In the genomic region with DNA sequence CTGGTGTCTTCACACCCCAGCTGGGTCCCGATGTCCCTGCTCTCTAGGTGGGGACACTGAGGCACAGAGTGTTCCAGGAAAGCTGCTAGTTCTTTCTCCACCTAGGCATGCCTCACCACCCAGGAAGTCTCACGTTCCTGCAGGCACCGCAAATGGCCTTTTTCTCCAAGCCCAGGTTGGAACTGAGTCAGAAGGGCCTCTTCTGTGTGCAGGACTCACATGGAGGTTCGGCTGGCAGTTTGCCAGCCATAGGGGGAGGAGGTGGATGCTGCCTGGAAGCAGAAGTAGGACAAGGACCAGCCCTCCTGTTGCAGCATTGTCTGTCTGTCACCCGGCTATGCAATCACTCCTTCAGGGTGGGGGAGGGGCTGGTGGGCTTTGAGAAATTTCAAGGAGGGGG, we compare ENCODE assay signal across 1 cellular context.
TF ChIP-seq lines count a peak whose summit lies in the region.

No MANE protein-coding gene starts in this region.

TF ChIP-seq in SK-N-SH, 30 proteins besides CTCF, POLR2A, EP300 and RAD21 (continued from another document):
- TF ChIP-seq, protein P1, sequence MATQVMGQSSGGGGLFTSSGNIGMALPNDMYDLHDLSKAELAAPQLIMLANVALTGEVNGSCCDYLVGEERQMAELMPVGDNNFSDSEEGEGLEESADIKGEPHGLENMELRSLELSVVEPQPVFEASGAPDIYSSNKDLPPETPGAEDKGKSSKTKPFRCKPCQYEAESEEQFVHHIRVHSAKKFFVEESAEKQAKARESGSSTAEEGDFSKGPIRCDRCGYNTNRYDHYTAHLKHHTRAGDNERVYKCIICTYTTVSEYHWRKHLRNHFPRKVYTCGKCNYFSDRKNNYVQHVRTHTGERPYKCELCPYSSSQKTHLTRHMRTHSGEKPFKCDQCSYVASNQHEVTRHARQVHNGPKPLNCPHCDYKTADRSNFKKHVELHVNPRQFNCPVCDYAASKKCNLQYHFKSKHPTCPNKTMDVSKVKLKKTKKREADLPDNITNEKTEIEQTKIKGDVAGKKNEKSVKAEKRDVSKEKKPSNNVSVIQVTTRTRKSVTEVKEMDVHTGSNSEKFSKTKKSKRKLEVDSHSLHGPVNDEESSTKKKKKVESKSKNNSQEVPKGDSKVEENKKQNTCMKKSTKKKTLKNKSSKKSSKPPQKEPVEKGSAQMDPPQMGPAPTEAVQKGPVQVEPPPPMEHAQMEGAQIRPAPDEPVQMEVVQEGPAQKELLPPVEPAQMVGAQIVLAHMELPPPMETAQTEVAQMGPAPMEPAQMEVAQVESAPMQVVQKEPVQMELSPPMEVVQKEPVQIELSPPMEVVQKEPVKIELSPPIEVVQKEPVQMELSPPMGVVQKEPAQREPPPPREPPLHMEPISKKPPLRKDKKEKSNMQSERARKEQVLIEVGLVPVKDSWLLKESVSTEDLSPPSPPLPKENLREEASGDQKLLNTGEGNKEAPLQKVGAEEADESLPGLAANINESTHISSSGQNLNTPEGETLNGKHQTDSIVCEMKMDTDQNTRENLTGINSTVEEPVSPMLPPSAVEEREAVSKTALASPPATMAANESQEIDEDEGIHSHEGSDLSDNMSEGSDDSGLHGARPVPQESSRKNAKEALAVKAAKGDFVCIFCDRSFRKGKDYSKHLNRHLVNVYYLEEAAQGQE (IDR thresholded peaks at IDR 0.05; ENCODE audit: low read depth, low read length): no peak
- TF ChIP-seq NFIC (IDR thresholded peaks at IDR 0.05; ENCODE audit: borderline replicate concordance) (0 out of 2 replicates have a peak, but pooled peaks have one; percentile 18), CHD2 (IDR thresholded peaks at IDR 0.05; ENCODE audit: low read length, partially characterized antibody) (peak; percentile 34)
TF ChIP-seq in SK-N-SH: peak in this region for 2.
